In the genomic region with DNA sequence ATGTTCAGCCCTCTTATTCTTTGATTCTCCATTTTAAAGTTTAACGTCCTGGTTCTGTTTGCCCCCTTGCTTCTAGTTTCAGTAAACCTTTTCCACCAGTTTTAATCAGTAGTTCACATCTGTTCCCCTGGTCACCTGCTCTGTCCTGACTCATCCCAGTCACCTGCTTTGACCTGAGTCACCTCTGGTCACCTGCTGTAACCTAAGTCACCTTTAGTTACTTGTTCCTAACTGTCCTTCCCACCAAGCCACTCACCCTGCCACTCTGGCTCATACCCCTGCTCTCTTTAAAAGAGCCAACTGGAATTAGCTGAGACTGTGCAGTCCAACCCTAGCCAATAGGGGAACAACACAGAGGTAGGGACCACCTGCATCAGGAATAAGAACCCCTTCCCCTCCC, we compare ENCODE assay signal across 22 cellular contexts. TPM values are rescaled to one million over a fixed set of nuclear protein-coding genes. Genes with fewer than 3 reads are reported as not detected.
"Had no signal": no experiment of that assay in that cellular context is flagged by ENCODE, and none has a peak within 500 bp of the region (broad histone marks: within the 10 kb centered on the region; RNA-seq: fewer than 3 reads in every experiment).

No MANE protein-coding gene starts in this region.

- ATAC-seq: activated CD8-positive, alpha-beta memory T cell treated with anti-CD3 and anti-CD28 coated beads, Interleukin-2, amount 10 ng/mL, durations not matched to agents 7 days and 5 days; activated naive CD8-positive, alpha-beta T cell treated with anti-CD3 and anti-CD28 coated beads, Interleukin-2, amount 50 U/mL, for 24 hours; gastrocnemius medialis; heart left ventricle; left ventricle myocardium superior; mucosa of descending colon; stimulated activated naive B cell treated with anti-CD40 and anti-IgM and Interleukin-4, amounts not matched to agents 10 μg/mL and 1 μg/mL and 100 μg/mL, for 72 hours had no signal

- DNase-seq: activated CD4-positive, alpha-beta memory T cell treated with anti-CD3 and anti-CD28 coated beads, Interleukin-2, amount 10 ng/mL, durations not matched to agents 7 days and 5 days; activated CD4-positive, alpha-beta T cell treated with anti-CD3 and anti-CD28 coated beads for 4 hours; activated CD8-positive, alpha-beta memory T cell treated with anti-CD3 and anti-CD28 coated beads, Interleukin-2, amount 10 ng/mL, durations not matched to agents 7 days and 5 days; activated naive CD4-positive, alpha-beta T cell treated with anti-CD3 and anti-CD28 coated beads, Interleukin-2, amount 10 ng/mL, durations not matched to agents 7 days and 5 days; activated naive CD8-positive, alpha-beta T cell treated with anti-CD3 and anti-CD28 coated beads, Interleukin-2, amount 50 U/mL, for 24 hours; activated T-cell treated with anti-CD3 and anti-CD28 coated beads, Interleukin-2, amount 50 U/mL, for 24 hours; aorta; cerebellar nuclear complex; cortex of kidney; gastrocnemius medialis; heart left ventricle; kidney glomerular epithelial cell; left ventricle myocardium superior; mucosa of descending colon; naive B cell; ovary; spleen; stimulated activated CD4-positive, alpha-beta T cell treated with anti-CD3 and anti-CD28 coated beads, Interleukin-4, amount 100 ng/mL, for 4 hours; stimulated activated naive B cell treated with anti-CD40 and anti-IgM and Interleukin-4, amounts not matched to agents 10 μg/mL and 1 μg/mL and 100 μg/mL, for 72 hours had no signal

- H3K27ac Mint-ChIP-seq: activated CD4-positive, alpha-beta memory T cell treated with anti-CD3 and anti-CD28 coated beads, Interleukin-2, amount 10 ng/mL, durations not matched to agents 7 days and 5 days; activated CD8-positive, alpha-beta memory T cell treated with anti-CD3 and anti-CD28 coated beads, Interleukin-2, amount 10 ng/mL, durations not matched to agents 7 days and 5 days; activated naive CD4-positive, alpha-beta T cell treated with anti-CD3 and anti-CD28 coated beads, Interleukin-2, amount 10 ng/mL, durations not matched to agents 7 days and 5 days; activated naive CD8-positive, alpha-beta T cell treated with anti-CD3 and anti-CD28 coated beads, Interleukin-2, amount 50 U/mL, for 24 hours; activated T-cell treated with anti-CD3 and anti-CD28 coated beads, Interleukin-2, amount 50 U/mL, for 24 hours; activated T-helper 2 cell treated with anti-CD3 and anti-CD28 coated beads, Interferon-gamma antibody, Interleukin-2, Interleukin-4, amounts not matched to agents 10 μg/mL and 5 μg/mL and 100 μg/mL, durations not matched to agents 14 hours and 24 hours and 36 hours; naive B cell; stimulated activated naive B cell treated with anti-CD40 and anti-IgM and Interleukin-4, amounts not matched to agents 10 μg/mL and 1 μg/mL and 100 μg/mL, for 72 hours had no signal

- H3K4me1 ChIP-seq: breast epithelium had no signal

- H3K9me3 Mint-ChIP-seq: activated CD4-positive, alpha-beta memory T cell treated with anti-CD3 and anti-CD28 coated beads, Interleukin-2, amount 10 ng/mL, durations not matched to agents 7 days and 5 days; activated naive CD4-positive, alpha-beta T cell treated with anti-CD3 and anti-CD28 coated beads, Interleukin-2, amount 10 ng/mL, durations not matched to agents 7 days and 5 days; activated naive CD8-positive, alpha-beta T cell treated with anti-CD3 and anti-CD28 coated beads, Interleukin-2, amount 50 U/mL, for 24 hours; activated T-cell treated with anti-CD3 and anti-CD28 coated beads, Interleukin-2, amount 50 U/mL, for 24 hours; activated T-helper 2 cell treated with anti-CD3 and anti-CD28 coated beads, Interferon-gamma antibody, Interleukin-2, Interleukin-4, amounts not matched to agents 10 μg/mL and 5 μg/mL and 100 μg/mL, durations not matched to agents 14 hours and 24 hours and 36 hours; naive B cell; stimulated activated naive B cell treated with anti-CD40 and anti-IgM and Interleukin-4, amounts not matched to agents 10 μg/mL and 1 μg/mL and 100 μg/mL, for 72 hours had no signal

- H3K4me3 ChIP-seq: breast epithelium, gastrocnemius medialis, heart left ventricle, mucosa of descending colon, ovary, spleen, thoracic aorta had no signal

- H3K4me3 Mint-ChIP-seq: activated CD4-positive, alpha-beta memory T cell treated with anti-CD3 and anti-CD28 coated beads, Interleukin-2, amount 10 ng/mL, durations not matched to agents 7 days and 5 days; activated CD8-positive, alpha-beta memory T cell treated with anti-CD3 and anti-CD28 coated beads, Interleukin-2, amount 10 ng/mL, durations not matched to agents 7 days and 5 days; activated naive CD4-positive, alpha-beta T cell treated with anti-CD3 and anti-CD28 coated beads, Interleukin-2, amount 10 ng/mL, durations not matched to agents 7 days and 5 days; activated naive CD8-positive, alpha-beta T cell treated with anti-CD3 and anti-CD28 coated beads, Interleukin-2, amount 50 U/mL, for 24 hours; activated T-cell treated with anti-CD3 and anti-CD28 coated beads, Interleukin-2, amount 50 U/mL, for 24 hours; naive B cell; stimulated activated naive B cell treated with anti-CD40 and anti-IgM and Interleukin-4, amounts not matched to agents 10 μg/mL and 1 μg/mL and 100 μg/mL, for 72 hours had no signal

- H3K27me3 Mint-ChIP-seq: activated CD4-positive, alpha-beta memory T cell treated with anti-CD3 and anti-CD28 coated beads, Interleukin-2, amount 10 ng/mL, durations not matched to agents 7 days and 5 days; activated CD8-positive, alpha-beta memory T cell treated with anti-CD3 and anti-CD28 coated beads, Interleukin-2, amount 10 ng/mL, durations not matched to agents 7 days and 5 days; activated naive CD4-positive, alpha-beta T cell treated with anti-CD3 and anti-CD28 coated beads, Interleukin-2, amount 10 ng/mL, durations not matched to agents 7 days and 5 days; activated naive CD8-positive, alpha-beta T cell treated with anti-CD3 and anti-CD28 coated beads, Interleukin-2, amount 50 U/mL, for 24 hours; activated T-cell treated with anti-CD3 and anti-CD28 coated beads, Interleukin-2, amount 50 U/mL, for 24 hours; naive B cell; stimulated activated naive B cell treated with anti-CD40 and anti-IgM and Interleukin-4, amounts not matched to agents 10 μg/mL and 1 μg/mL and 100 μg/mL, for 72 hours had no signal

- H3K4me1 Mint-ChIP-seq: activated CD4-positive, alpha-beta memory T cell treated with anti-CD3 and anti-CD28 coated beads, Interleukin-2, amount 10 ng/mL, durations not matched to agents 7 days and 5 days; activated CD8-positive, alpha-beta memory T cell treated with anti-CD3 and anti-CD28 coated beads, Interleukin-2, amount 10 ng/mL, durations not matched to agents 7 days and 5 days; activated naive CD4-positive, alpha-beta T cell treated with anti-CD3 and anti-CD28 coated beads, Interleukin-2, amount 10 ng/mL, durations not matched to agents 7 days and 5 days; activated naive CD8-positive, alpha-beta T cell treated with anti-CD3 and anti-CD28 coated beads, Interleukin-2, amount 50 U/mL, for 24 hours; naive B cell; stimulated activated naive B cell treated with anti-CD40 and anti-IgM and Interleukin-4, amounts not matched to agents 10 μg/mL and 1 μg/mL and 100 μg/mL, for 72 hours had no signal

- H3K36me3 Mint-ChIP-seq: activated CD8-positive, alpha-beta memory T cell treated with anti-CD3 and anti-CD28 coated beads, Interleukin-2, amount 10 ng/mL, durations not matched to agents 7 days and 5 days; activated naive CD4-positive, alpha-beta T cell treated with anti-CD3 and anti-CD28 coated beads, Interleukin-2, amount 10 ng/mL, durations not matched to agents 7 days and 5 days; naive B cell; stimulated activated naive B cell treated with anti-CD40 and anti-IgM and Interleukin-4, amounts not matched to agents 10 μg/mL and 1 μg/mL and 100 μg/mL, for 72 hours had no signal

- H3K36me3 ChIP-seq: breast epithelium, gastrocnemius medialis, heart left ventricle, ovary, spleen, thoracic aorta had no signal

- H3K27ac ChIP-seq: breast epithelium, gastrocnemius medialis, heart left ventricle, ovary, spleen, thoracic aorta had no signal

- H3K9me3 ChIP-seq: breast epithelium, gastrocnemius medialis, heart left ventricle, mucosa of descending colon, ovary, spleen, thoracic aorta had no signal

- H3K27me3 ChIP-seq: breast epithelium, heart left ventricle, ovary, spleen had no signal

RNA-seq across cellular contexts. Expression of gene SEMA6A, which starts 43.0 kb away (rescaled TPM):
- total RNA-seq: activated T-helper 2 cell treated with anti-CD3 and anti-CD28 coated beads, Interferon-gamma antibody, Interleukin-2, Interleukin-4, amounts not matched to agents 10 μg/mL and 5 μg/mL and 100 μg/mL, durations not matched to agents 14 hours and 24 hours and 36 hours had no signal
